ENCODE assay signal across 9 cellular contexts in the genomic region with DNA sequence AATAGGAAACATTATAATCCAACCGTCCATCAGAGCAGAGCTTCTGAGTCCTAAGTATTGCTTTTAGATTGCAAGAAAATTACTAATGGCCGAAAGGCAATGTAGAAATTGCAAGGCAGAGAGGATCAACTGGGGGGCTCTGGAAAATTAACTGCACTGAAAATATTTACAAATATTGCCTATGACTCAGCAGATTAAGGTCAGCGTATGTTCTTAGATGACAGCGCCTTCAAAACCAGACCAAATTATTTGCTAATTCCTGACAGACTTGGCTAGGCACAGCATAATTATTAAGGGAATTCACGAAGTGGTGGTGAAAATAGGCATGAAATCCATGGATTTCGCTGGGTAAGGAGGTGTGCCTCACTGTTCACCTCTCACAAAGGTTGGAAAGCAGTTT.
"Had no signal": no experiment of that assay in that cellular context is flagged by ENCODE, and none has a peak within 500 bp of the region (broad histone marks: within the 10 kb centered on the region; RNA-seq: fewer than 3 reads in every experiment).

No MANE protein-coding gene starts in this region.

- H2AFZ ChIP-seq: GM23338 had no signal

- FAIRE-seq: H1, H54, K562 had no signal

- H3K4me3 ChIP-seq: GM23338, K562 had no signal

- DNase-seq: H9, HFFc6, KG1 had no signal

- H3K27ac ChIP-seq: HL-60 had no signal

- ATAC-seq: GM23338, HCT116, K562 had no signal

- H3K4me2 ChIP-seq: GM23338 had no signal
